Comparison of ENCODE assay signal across 8 cellular contexts in the genomic region with DNA sequence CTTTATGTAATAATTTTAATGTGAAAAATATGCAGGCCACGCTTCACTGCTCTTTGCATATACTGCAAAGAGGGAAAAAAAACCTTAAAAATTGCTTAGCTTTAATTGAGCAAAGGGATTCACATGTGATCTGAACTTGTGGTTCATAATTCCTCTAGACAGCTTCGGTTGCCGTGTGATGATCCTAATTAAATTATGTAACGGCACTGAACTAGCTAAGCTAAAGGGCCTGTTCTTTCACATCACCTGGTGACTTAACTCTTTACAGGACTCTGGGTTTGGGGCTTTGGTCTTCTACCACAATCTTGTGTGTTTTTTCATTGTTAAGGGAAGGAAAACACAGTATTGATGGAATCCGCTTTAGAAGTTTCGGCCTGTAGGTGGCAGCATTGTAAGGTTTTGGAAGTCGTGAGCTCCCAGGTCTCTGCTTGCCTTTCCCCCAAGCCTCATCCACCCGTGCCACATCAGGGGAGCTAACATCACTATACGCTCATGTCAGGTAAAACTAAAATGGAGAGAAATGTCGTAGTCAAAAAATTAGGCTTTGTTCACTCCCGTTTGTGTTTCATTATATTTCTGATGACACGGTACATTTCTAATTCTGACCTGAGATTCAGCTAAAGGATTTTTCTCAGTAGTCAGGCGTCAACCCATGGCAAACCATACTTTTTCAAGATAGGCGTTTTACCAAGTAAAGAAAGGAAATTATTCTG.
DNase-seq lines count a peak whose midpoint lies in the region; ATAC-seq and TF ChIP-seq lines count a peak whose summit lies in the region.

No MANE protein-coding gene starts in this region.

- ATAC-seq in GM18868 (IDR thresholded peaks at IDR 0.05; ENCODE audit: unreplicated experiment), result peak; percentile 97
- peak; percentile 88 for ATAC-seq in Right ventricle myocardium superior (ENCODE audit: poor library complexity)
- no peak for ATAC-seq in HG03196 (IDR thresholded peaks at IDR 0.05; ENCODE audit: unreplicated experiment)

- H3K36me3 Mint-ChIP-seq in activated naive CD4-positive, alpha-beta T cell treated with anti-CD3 and anti-CD28 coated beads for 36 hours (ENCODE audit: low read depth), result no peaks in the 10 kb centered on the region

- TF ChIP-seq CTCF in AG09309 (IDR thresholded peaks at IDR 0.05; ENCODE audit: control insufficient read depth, insufficient read depth, low read depth, low read length, missing control alignments), result peak; percentile 73

- H3K4me3 ChIP-seq in AG09309 (ENCODE audit: control insufficient read depth, low read depth, low read length), result no peak overlapping the region
- no peak overlapping the region for H3K4me3 ChIP-seq in Jurkat, Clone E6-1 (ENCODE audit: low read length)

- no peak overlapping the region for H3K27ac Mint-ChIP-seq in activated naive CD4-positive, alpha-beta T cell treated with anti-CD3 and anti-CD28 coated beads for 36 hours

- H3K4me1 Mint-ChIP-seq in activated naive CD4-positive, alpha-beta T cell treated with anti-CD3 and anti-CD28 coated beads for 36 hours (ENCODE audit: low read depth), result no peaks in the 10 kb centered on the region

- H3K9me3 Mint-ChIP-seq in activated naive CD4-positive, alpha-beta T cell treated with anti-CD3 and anti-CD28 coated beads for 36 hours, result no peaks in the 10 kb centered on the region

- H3K27me3 Mint-ChIP-seq in activated naive CD4-positive, alpha-beta T cell treated with anti-CD3 and anti-CD28 coated beads for 36 hours (ENCODE audit: low read depth), result peaks cover 9% of the 10 kb centered on the region

- H3K4me3 Mint-ChIP-seq in activated naive CD4-positive, alpha-beta T cell treated with anti-CD3 and anti-CD28 coated beads for 36 hours, result no peak overlapping the region

- DNase-seq in AG09309 (ENCODE audit: low read depth), result peak; percentile 28
- peak; percentile 41 for DNase-seq in Jurkat, Clone E6-1 (ENCODE audit: low read depth, low spot score)
- DNase-seq in OCI-M1 (lab: John Stamatoyannopoulos, UW), result peak; percentile 81
- DNase-seq in activated naive CD4-positive, alpha-beta T cell treated with anti-CD3 and anti-CD28 coated beads for 36 hours, result peak; percentile 73
- peak; percentile 57 for DNase-seq in Right ventricle myocardium superior
- DNase-seq in posterior cingulate gyrus, result peak; percentile 28 to 92 (median 76)

- intact Hi-C loops in activated naive CD4-positive, alpha-beta T cell treated with anti-CD3 and anti-CD28 coated beads for 36 hours (cut with micrococcal nuclease), result loop anchor here (2.0 to 10.0 kb wide), 3 partner anchors 229 to 1353 kb away; a partner anchor contains a TSS
- intact Hi-C loops in Right ventricle myocardium superior (cut with DNase I) (no loop called here), posterior cingulate gyrus (cut with DNase I) (loop anchor here (10.0 kb wide), 1 partner anchor 163 kb away; no protein-coding TSS in a partner anchor)

- CTCF ChIA-PET in activated naive CD4-positive, alpha-beta T cell treated with anti-CD3 and anti-CD28 coated beads for 36 hours (lab: Charles Lee), result interaction anchor here (0.6 to 2.3 kb wide), 17 partner anchors 9 to 858 kb away, joined by 3 to 21 read pairs (median 3); no protein-coding TSS in a partner anchor

Comparison
In these comparisons a context has a peak if more than half of its experiments do, and no peak if none do; other contexts are left out.
1. DNase-seq: peak in every context shown above with its lines; median percentile 81 in OCI-M1; 76 in posterior cingulate gyrus; 73 in activated naive CD4-positive, alpha-beta T cell treated with anti-CD3 and anti-CD28 coated beads for 36 hours; 57 in Right ventricle myocardium superior; 41 in Jurkat, Clone E6-1; 28 in AG09309.